Comparison of ENCODE assay signal across 8 cellular contexts in the genomic region with DNA sequence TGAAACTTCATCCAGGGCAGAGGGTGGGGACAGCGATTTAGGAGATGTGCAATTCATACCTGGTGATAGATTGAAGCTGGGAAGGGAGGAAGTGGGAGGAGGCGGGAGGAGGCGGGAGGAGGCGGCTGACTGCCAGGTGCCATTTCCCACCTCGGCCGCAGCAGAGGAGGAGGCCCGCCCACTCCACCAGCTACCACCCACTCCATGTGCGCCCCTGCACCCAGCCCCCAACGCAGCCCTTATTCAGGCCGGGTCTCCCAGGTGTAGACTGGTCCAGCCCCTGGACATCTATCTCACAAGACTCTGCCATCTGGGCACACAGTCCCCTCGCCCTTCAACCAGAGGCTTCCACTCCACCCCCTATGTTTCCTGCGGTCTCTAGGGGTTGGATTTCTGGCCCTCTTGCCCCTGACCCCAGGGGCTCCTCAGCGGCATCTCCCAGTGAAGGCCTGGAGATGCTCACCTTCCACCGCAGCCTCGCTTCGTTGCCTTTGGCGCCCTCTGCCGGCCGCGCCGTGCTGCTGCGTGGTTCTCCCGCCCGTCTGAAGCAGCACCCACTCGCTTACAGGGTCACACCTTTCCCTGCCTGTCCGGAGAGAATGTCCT. TPM values are rescaled to one million over a fixed set of nuclear protein-coding genes. Genes with fewer than 3 reads are reported as not detected.
DNase-seq lines count a peak whose midpoint lies in the region; ATAC-seq, FAIRE-seq and TF ChIP-seq lines count a peak whose summit lies in the region.

No MANE protein-coding gene starts in this region.

- WGBS in esophagus squamous epithelium, 2 donors, result 3 to 23% methylated on average over 18 to 25 of the region's 26 CpGs

- TF ChIP-seq POLR2A in esophagus squamous epithelium (IDR thresholded peaks at IDR 0.05), result no peak

- no peaks in the 10 kb centered on the region for H4K20me1 ChIP-seq in OCI-LY1 (ENCODE audit: insufficient read depth, low read length)

- H2AFZ ChIP-seq in OCI-LY1 (ENCODE audit: low read length), result no peak overlapping the region

- H3K27me3 ChIP-seq in OCI-LY1 (ENCODE audit: insufficient read depth, low read length) (no peaks in the 10 kb centered on the region), esophagus squamous epithelium (peaks cover 0 to 30% (median 0%) of the 10 kb centered on the region in 4 donors)

- no peaks in the 10 kb centered on the region for H3K9me2 ChIP-seq in OCI-LY1 (ENCODE audit: low read depth, low read length)

- H3K4me3 Mint-ChIP-seq in nephron, result no peak overlapping the region
- H3K4me3 Mint-ChIP-seq in stimulated activated naive CD8-positive, alpha-beta T cell treated with anti-CD3 and anti-CD28 coated beads, Interleukin-15, amount 100 ng/mL, for 72 hours, result peak overlapping the region; percentile 72 to 79

- no peaks in the 10 kb centered on the region for H3K79me2 ChIP-seq in OCI-LY1 (ENCODE audit: insufficient read depth, low read length)

- H3K9me3 Mint-ChIP-seq in nephron, result no peaks in the 10 kb centered on the region
- no peaks in the 10 kb centered on the region for H3K9me3 Mint-ChIP-seq in stimulated activated naive CD8-positive, alpha-beta T cell treated with anti-CD3 and anti-CD28 coated beads, Interleukin-15, amount 100 ng/mL, for 72 hours

- H3K9me3 ChIP-seq in OCI-LY1 (ENCODE audit: low read length) (no peaks in the 10 kb centered on the region), esophagus squamous epithelium (no peaks in the 10 kb centered on the region)

- peaks cover 8% of the 10 kb centered on the region for H3F3A ChIP-seq in OCI-LY1 (ENCODE audit: insufficient read depth, low read length)

- no peaks in the 10 kb centered on the region for H3K36me3 Mint-ChIP-seq in nephron (ENCODE audit: low read depth)

- H3K27me3 Mint-ChIP-seq in nephron (ENCODE audit: low read depth), result peaks cover 59% of the 10 kb centered on the region
- no peaks in the 10 kb centered on the region for H3K27me3 Mint-ChIP-seq in stimulated activated naive CD8-positive, alpha-beta T cell treated with anti-CD3 and anti-CD28 coated beads, Interleukin-15, amount 100 ng/mL, for 72 hours

- H3K36me3 ChIP-seq in OCI-LY1 (ENCODE audit: insufficient read depth, low read length) (peaks cover 67% of the 10 kb centered on the region), esophagus squamous epithelium (no peaks in the 10 kb centered on the region)

- peak overlapping the region; percentile 96 for H3K27ac ChIP-seq in OCI-LY1 (ENCODE audit: low read depth, low read length, poor library complexity, severe bottlenecking)
- peak overlapping the region in 1 of 4 donors; percentile 49 for H3K27ac ChIP-seq in esophagus squamous epithelium

- intact Hi-C loops in esophagus squamous epithelium (cut with DNase I), result no loop called here

- peak; percentile 77 for DNase-seq in AG08395 (ENCODE audit: low spot score)
- peak; percentile 95 for DNase-seq in HTR-8/SVneo (ENCODE audit: insufficient read length, low spot score)
- DNase-seq in activated T-cell treated with anti-CD3 and anti-CD28 coated beads for 48 hours (ENCODE audit: low read depth), result peak; percentile 77
- no peak for DNase-seq in esophagus squamous epithelium (lab: John Stamatoyannopoulos, UW)
- peak; percentile 78 to 79 for DNase-seq in stimulated activated naive CD8-positive, alpha-beta T cell treated with anti-CD3 and anti-CD28 coated beads, Interleukin-15, amount 100 ng/mL, for 72 hours

- no peak overlapping the region for H3K27ac Mint-ChIP-seq in nephron
- peak overlapping the region; percentile 88 to 93 for H3K27ac Mint-ChIP-seq in stimulated activated naive CD8-positive, alpha-beta T cell treated with anti-CD3 and anti-CD28 coated beads, Interleukin-15, amount 100 ng/mL, for 72 hours

- peak overlapping the region; percentile 64 for H3K4me2 ChIP-seq in OCI-LY1 (ENCODE audit: low read length)

- H3K4me1 ChIP-seq in OCI-LY1 (ENCODE audit: insufficient read depth, low read length, severe bottlenecking) (peaks cover 42% of the 10 kb centered on the region), esophagus squamous epithelium (peaks cover 5 to 15% (median 7%) of the 10 kb centered on the region in 3 donors)

- FAIRE-seq in HTR-8/SVneo (lab: Jason Lieb, UNC), result peak; percentile 94

- H3K9ac ChIP-seq in OCI-LY1 (ENCODE audit: low read length), result peak overlapping the region; percentile 44; the same call in 1 of the 2 replicates

- peaks cover 12% of the 10 kb centered on the region for H3K4me1 Mint-ChIP-seq in nephron
- H3K4me1 Mint-ChIP-seq in stimulated activated naive CD8-positive, alpha-beta T cell treated with anti-CD3 and anti-CD28 coated beads, Interleukin-15, amount 100 ng/mL, for 72 hours, result peaks cover 59% of the 10 kb centered on the region

- ATAC-seq in GM18868 (IDR thresholded peaks at IDR 0.05; ENCODE audit: unreplicated experiment), result peak; percentile 57
- ATAC-seq in stimulated activated naive CD8-positive, alpha-beta T cell treated with anti-CD3 and anti-CD28 coated beads, Interleukin-15, amount 100 ng/mL, for 72 hours, result peak; percentile 84

- H3K4me3 ChIP-seq in OCI-LY1 (ENCODE audit: low read depth, low read length, poor library complexity, severe bottlenecking) (peak overlapping the region; percentile 27), esophagus squamous epithelium (peak overlapping the region in 2 of 4 donors; percentile 19 to 50)

- peak; percentile 93 for TF ChIP-seq CTCF in OCI-LY1 (IDR thresholded peaks at IDR 0.05; ENCODE audit: low read length)
- TF ChIP-seq CTCF in esophagus squamous epithelium (IDR thresholded peaks at IDR 0.05), result peak; percentile 74 to 94 (median 82)
- TF ChIP-seq CTCF in nephron (IDR thresholded peaks at IDR 0.05; ENCODE audit: unreplicated experiment in 3 of 3), result peak; percentile 89 to 93 (median 92)

RNA-seq across cellular contexts. Expression of gene FAM83D, which starts 32.6 kb away (rescaled TPM):
- 100 to 1,000 TPM in 1 of 4 donors, 10 to 100 TPM in 3; 53.8 to 105 (median 81.9) TPM for total RNA-seq in esophagus squamous epithelium

Comparison
In these comparisons a context has a peak if more than half of its experiments do, and no peak if none do; other contexts are left out.
1. H3K27ac Mint-ChIP-seq: peak in stimulated activated naive CD8-positive, alpha-beta T cell treated with anti-CD3 and anti-CD28 coated beads, Interleukin-15, amount 100 ng/mL, for 72 hours (2 of 2); none in nephron (0 of 3).
2. H3K4me3 Mint-ChIP-seq: peak in stimulated activated naive CD8-positive, alpha-beta T cell treated with anti-CD3 and anti-CD28 coated beads, Interleukin-15, amount 100 ng/mL, for 72 hours (2 of 2); none in nephron (0 of 3).
3. Peak in every context shown above with its lines, with median percentiles within 50 percentile points of each other: CTCF ChIP-seq.